In genomic region chr17:82031885-82032627, GRCh38 we compare ENCODE assay signal across 8 cellular contexts. TPM values are rescaled to one million over a fixed set of nuclear protein-coding genes. Genes with fewer than 3 reads are reported as not detected.
DNase-seq lines count a peak whose midpoint lies in the region; ATAC-seq and TF ChIP-seq lines count a peak whose summit lies in the region.

No MANE protein-coding gene starts in this region.

- TF ChIP-seq CTCF in AG04450 (IDR thresholded peaks at IDR 0.05; ENCODE audit: low read depth, low read length) = no peak
- no peak for TF ChIP-seq CTCF in coronary artery (IDR thresholded peaks at IDR 0.05)
- TF ChIP-seq CTCF in neural cell (IDR thresholded peaks at IDR 0.05; ENCODE audit: poor library complexity, severe bottlenecking) = no peak

- H3K27ac ChIP-seq in AG04450 (ENCODE audit: low read depth, low read length) (no peak overlapping the region), SJSA1 (no peak overlapping the region), coronary artery (no peak overlapping the region), neural cell (ENCODE audit: low read length) (no peak overlapping the region)

- DNase-seq in AG04450 (ENCODE audit: low read depth, low spot score) (no peak), H7 (peak; percentile 97), SJSA1 (ENCODE audit: low read depth in 1 of 2, low spot score in 2 of 2) (no peak), coronary artery (ENCODE audit: low spot score) (no peak), H4 (ENCODE audit: low spot score) (no peak), NOMO-1 (lab: John Stamatoyannopoulos, UW; ENCODE audit: unreplicated experiment in 2 of 2) (no peak)

- CTCF ChIA-PET in AG04450 (lab: Charles Lee) = interaction anchor here (0.5 kb wide), 1 partner anchor 92 kb away, joined by 5 read pairs; no protein-coding TSS in a partner anchor

- H3K36me3 ChIP-seq in H7 (replicated peaks; ENCODE audit: control insufficient read depth, insufficient read depth, low read length) (peaks cover 3% of the 10 kb centered on the region), SJSA1 (peaks cover 39% of the 10 kb centered on the region), neural cell (ENCODE audit: insufficient read depth, low read length) (no peaks in the 10 kb centered on the region)

- H3K9ac ChIP-seq in neural cell (ENCODE audit: low read length) = peak overlapping the region; percentile 64

- H3K4me3 ChIP-seq in AG04450 (ENCODE audit: low read depth, low read length) = peak overlapping the region; percentile 57
- H3K4me3 ChIP-seq in H7 (ENCODE audit: insufficient read depth, low read depth, low read length) = peak overlapping the region; percentile 64
- peak overlapping the region; percentile 48 for H3K4me3 ChIP-seq in SJSA1
- H3K4me3 ChIP-seq in coronary artery = peak overlapping the region; percentile 69
- H3K4me3 ChIP-seq in neural cell (ENCODE audit: low read length) = peak overlapping the region; percentile 78

- no peak for ATAC-seq in GM21423 (IDR thresholded peaks at IDR 0.05; ENCODE audit: unreplicated experiment)

- no peaks in the 10 kb centered on the region; the same call in 1 of the 2 replicates for H3K9me3 ChIP-seq in AG04450 (ENCODE audit: control insufficient read depth, insufficient read depth, low read length)
- no peaks in the 10 kb centered on the region for H3K9me3 ChIP-seq in SJSA1 (replicated peaks)
- H3K9me3 ChIP-seq in neural cell (ENCODE audit: low read length) = no peaks in the 10 kb centered on the region

- peaks cover 31% of the 10 kb centered on the region for H3K4me1 ChIP-seq in SJSA1 (replicated peaks)

- H3K79me2 ChIP-seq in neural cell (replicated peaks; ENCODE audit: insufficient read depth, low read length) = no peaks in the 10 kb centered on the region

- POLR2A ChIA-PET in AG04450 (lab: Yijun Ruan, JAX) = interaction anchor here (1.1 kb wide), 1 partner anchor 49 kb away, joined by 3 read pairs; no protein-coding TSS in a partner anchor

- no peak for TF ChIP-seq EP300 in neural cell (conservative IDR thresholded peaks at IDR 0.05; ENCODE audit: poor library complexity, severe bottlenecking)

- H4K20me1 ChIP-seq in neural cell (ENCODE audit: insufficient read depth) = no peaks in the 10 kb centered on the region

- H3K4me2 ChIP-seq in neural cell (ENCODE audit: low read length) = peak overlapping the region; percentile 30

- H3K27me3 ChIP-seq in AG04450 (ENCODE audit: control insufficient read depth, insufficient read depth, low read length) (no peaks in the 10 kb centered on the region), H7 (ENCODE audit: control insufficient read depth, insufficient read depth, low read length) (no peaks in the 10 kb centered on the region; the same call in 1 of the 2 replicates), SJSA1 (replicated peaks) (no peaks in the 10 kb centered on the region), neural cell (ENCODE audit: insufficient read depth, low read depth, low read length) (no peaks in the 10 kb centered on the region)

- no peak overlapping the region for H2AFZ ChIP-seq in neural cell (ENCODE audit: low read depth, low read length)

- H3K9me2 ChIP-seq in neural cell (ENCODE audit: insufficient read depth, low read length) = no peaks in the 10 kb centered on the region

- peaks cover 3% of the 10 kb centered on the region for H3F3A ChIP-seq in neural cell (ENCODE audit: insufficient read depth, low read length, poor library complexity, severe bottlenecking)

- no peak for TF ChIP-seq RAD21 in neural cell (conservative IDR thresholded peaks at IDR 0.05)

TF ChIP-seq in neural cell, 6 proteins besides CTCF, POLR2A, EP300 and RAD21:
- TF ChIP-seq MXI1 (conservative IDR thresholded peaks at IDR 0.05; ENCODE audit: poor library complexity, severe bottlenecking) (peak; percentile 72), TAF1 (IDR thresholded peaks at IDR 0.05; ENCODE audit: low read depth) (no peak), POLR2AphosphoS5 (IDR thresholded peaks at IDR 0.05) (no peak), EZH2 (IDR thresholded peaks at IDR 0.05; ENCODE audit: borderline replicate concordance, insufficient read depth, low read length, poor library complexity, severe bottlenecking) (no peak), SMC3 (conservative IDR thresholded peaks at IDR 0.05; ENCODE audit: poor library complexity) (no peak), REST (IDR thresholded peaks at IDR 0.05; ENCODE audit: borderline replicate concordance) (no peak)
TF ChIP-seq in neural cell: peak in this region for 1.

RNA-seq across cellular contexts. Expression of gene RAC3, which starts 0.6 kb away (rescaled TPM):
- polyA plus RNA-seq in AG04450 (2011; rRNA removed) (12.9 and 18.7 TPM in 2 replicates), neural cell (198 and 211 TPM in 2 replicates)
- polyA minus RNA-seq in AG04450 (2011; rRNA and poly(A)+ RNA removed) = 8.5 and 16.2 TPM in 2 replicates
- 155 and 175 TPM in 2 replicates for total RNA-seq in H7 (2014; rRNA removed; shearing (Covaris generic))
- total RNA-seq in SJSA1 (2014; rRNA removed; shearing (Covaris generic)) = 9.9 TPM in 2 replicates
- polyA minus RNA-seq in neural cell = 52.8 and 57.3 TPM in 2 replicates
- 15.1 and 21.6 TPM in 2 replicates for total RNA-seq in H4 (2014; rRNA removed; shearing (Covaris generic))

RNA-seq across cellular contexts. Expression of gene DCXR, which starts 5.4 kb away (rescaled TPM):
- polyA plus RNA-seq in AG04450 (2011; rRNA removed) (35.5 and 55.6 TPM in 2 replicates), neural cell (129 and 148 TPM in 2 replicates)
- polyA minus RNA-seq in AG04450 (2011; rRNA and poly(A)+ RNA removed) = 31.5 and 46.4 TPM in 2 replicates
- total RNA-seq in H7 (2014; rRNA removed; shearing (Covaris generic)) = 72.7 and 110 TPM in 2 replicates
- 128 and 176 TPM in 2 replicates for total RNA-seq in SJSA1 (2014; rRNA removed; shearing (Covaris generic))
- polyA minus RNA-seq in neural cell = 35.3 and 35.5 TPM in 2 replicates
- total RNA-seq in H4 (2014; rRNA removed; shearing (Covaris generic)) = 99.5 and 107 TPM in 2 replicates

RNA-seq across cellular contexts. Expression of gene LRRC45, which starts 9.0 kb away (rescaled TPM):
- polyA plus RNA-seq in AG04450 (2011; rRNA removed) (3.4 and 4.0 TPM in 2 replicates), neural cell (51.7 and 63.7 TPM in 2 replicates)
- polyA minus RNA-seq in AG04450 (2011; rRNA and poly(A)+ RNA removed) = 5.0 and 5.5 TPM in 2 replicates
- total RNA-seq in H7 (2014; rRNA removed; shearing (Covaris generic)) = 45.2 and 46.5 TPM in 2 replicates
- total RNA-seq in SJSA1 (2014; rRNA removed; shearing (Covaris generic)) = 35.2 and 41.2 TPM in 2 replicates
- polyA minus RNA-seq in neural cell = 22.1 and 29.7 TPM in 2 replicates
- 7.3 and 11.3 TPM in 2 replicates for total RNA-seq in H4 (2014; rRNA removed; shearing (Covaris generic))

RNA-seq across cellular contexts. Expression of gene CENPX, which starts 9.4 kb away (rescaled TPM):
- 32.5 and 42.2 TPM in 2 replicates for polyA plus RNA-seq in AG04450 (2011; rRNA removed)
- polyA minus RNA-seq in AG04450 (2011; rRNA and poly(A)+ RNA removed) = 11.0 and 13.9 TPM in 2 replicates
- total RNA-seq in H7 (2014; rRNA removed; shearing (Covaris generic)) = 171 and 247 TPM in 2 replicates
- total RNA-seq in SJSA1 (2014; rRNA removed; shearing (Covaris generic)) = 180 and 261 TPM in 2 replicates
- 188 and 205 TPM in 2 replicates for polyA plus RNA-seq in neural cell
- polyA minus RNA-seq in neural cell = 23.7 and 33.4 TPM in 2 replicates
- 86.2 and 88.7 TPM in 2 replicates for total RNA-seq in H4 (2014; rRNA removed; shearing (Covaris generic))

RNA-seq across cellular contexts. Expression of gene RFNG, which starts 19.6 kb away (rescaled TPM):
- polyA plus RNA-seq in AG04450 (2011; rRNA removed) = 11.8 and 14.1 TPM in 2 replicates
- 19.4 and 25.1 TPM in 2 replicates for polyA minus RNA-seq in AG04450 (2011; rRNA and poly(A)+ RNA removed)
- total RNA-seq in H7 (2014; rRNA removed; shearing (Covaris generic)) = 43.0 and 50.8 TPM in 2 replicates
- 16.7 and 23.8 TPM in 2 replicates for total RNA-seq in SJSA1 (2014; rRNA removed; shearing (Covaris generic))
- 176 and 200 TPM in 2 replicates for polyA plus RNA-seq in neural cell
- 20.8 and 27.0 TPM in 2 replicates for polyA minus RNA-seq in neural cell
- total RNA-seq in H4 (2014; rRNA removed; shearing (Covaris generic)) = 9.1 and 9.9 TPM in 2 replicates
